Comparison of ENCODE assay signal across 1 cellular context in the genomic region with DNA sequence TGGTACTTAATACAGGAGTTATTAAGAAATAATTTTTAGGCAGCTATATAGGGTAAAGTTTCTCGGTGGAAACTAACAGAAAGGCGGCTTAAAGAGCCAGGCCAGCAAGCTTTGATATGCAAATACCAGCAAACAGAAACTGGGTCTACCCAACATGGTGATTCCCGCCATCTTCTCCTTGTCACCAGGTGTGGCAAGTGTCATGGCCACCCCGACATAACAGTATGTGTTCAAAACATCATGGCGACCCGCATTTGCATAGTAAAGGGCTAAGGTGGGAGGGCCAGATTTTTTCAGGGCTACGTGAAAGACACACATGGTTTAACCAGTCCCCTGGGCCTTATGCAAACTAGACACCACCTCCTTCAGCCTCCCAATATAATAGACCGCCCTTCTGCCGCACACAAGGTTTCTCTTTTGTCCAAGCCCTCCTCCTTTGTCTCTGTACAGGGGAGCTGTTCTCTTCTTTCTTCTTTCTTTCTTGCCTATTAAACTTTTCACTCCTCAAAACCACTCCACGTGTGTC.
TF ChIP-seq lines count a peak whose summit lies in the region.

No MANE protein-coding gene starts in this region.

TF ChIP-seq in GM12878, 131 proteins besides CTCF, POLR2A, EP300 and RAD21:
- TF ChIP-seq HDAC6 (IDR thresholded peaks at IDR 0.05; ENCODE audit: unreplicated experiment): no peak
- no peak for TF ChIP-seq TCF12 (IDR thresholded peaks at IDR 0.05; ENCODE audit: low read depth, low read length)
- TF ChIP-seq EED (IDR thresholded peaks at IDR 0.05; ENCODE audit: low read depth): no peak
- no peak for TF ChIP-seq ZNF217 (IDR thresholded peaks at IDR 0.05)
- TF ChIP-seq, protein P1, sequence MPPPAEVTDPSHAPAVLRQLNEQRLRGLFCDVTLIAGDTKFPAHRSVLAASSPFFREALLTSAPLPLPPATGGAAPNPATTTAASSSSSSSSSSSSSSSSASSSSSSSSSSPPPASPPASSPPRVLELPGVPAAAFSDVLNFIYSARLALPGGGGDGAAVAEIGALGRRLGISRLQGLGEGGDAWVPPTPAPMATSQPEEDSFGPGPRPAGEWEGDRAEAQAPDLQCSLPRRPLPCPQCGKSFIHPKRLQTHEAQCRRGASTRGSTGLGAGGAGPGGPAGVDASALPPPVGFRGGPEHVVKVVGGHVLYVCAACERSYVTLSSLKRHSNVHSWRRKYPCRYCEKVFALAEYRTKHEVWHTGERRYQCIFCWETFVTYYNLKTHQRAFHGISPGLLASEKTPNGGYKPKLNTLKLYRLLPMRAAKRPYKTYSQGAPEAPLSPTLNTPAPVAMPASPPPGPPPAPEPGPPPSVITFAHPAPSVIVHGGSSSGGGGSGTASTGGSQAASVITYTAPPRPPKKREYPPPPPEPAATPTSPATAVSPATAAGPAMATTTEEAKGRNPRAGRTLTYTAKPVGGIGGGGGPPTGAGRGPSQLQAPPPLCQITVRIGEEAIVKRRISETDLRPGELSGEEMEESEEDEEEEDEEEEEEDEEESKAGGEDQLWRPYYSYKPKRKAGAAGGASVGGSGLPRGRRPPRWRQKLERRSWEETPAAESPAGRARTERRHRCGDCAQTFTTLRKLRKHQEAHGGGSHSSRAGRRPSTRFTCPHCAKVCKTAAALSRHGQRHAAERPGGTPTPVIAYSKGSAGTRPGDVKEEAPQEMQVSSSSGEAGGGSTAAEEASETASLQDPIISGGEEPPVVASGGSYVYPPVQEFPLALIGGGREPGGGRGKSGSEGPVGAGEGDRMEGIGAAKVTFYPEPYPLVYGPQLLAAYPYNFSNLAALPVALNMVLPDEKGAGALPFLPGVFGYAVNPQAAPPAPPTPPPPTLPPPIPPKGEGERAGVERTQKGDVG (CRISPR knock-in tag; IDR thresholded peaks at IDR 0.05): no peak
- TF ChIP-seq DPF2 (IDR thresholded peaks at IDR 0.05): no peak
- no peak for TF ChIP-seq RFX5 (IDR thresholded peaks at IDR 0.05; ENCODE audit: low read depth, low read length)
- no peak for TF ChIP-seq PML (IDR thresholded peaks at IDR 0.05; ENCODE audit: low read length)
- TF ChIP-seq CBX5 (IDR thresholded peaks at IDR 0.05; ENCODE audit: low read depth): no peak
- no peak for TF ChIP-seq CBX3 (IDR thresholded peaks at IDR 0.05; ENCODE audit: borderline replicate concordance, low read depth)
- no peak for TF ChIP-seq IRF4 (IDR thresholded peaks at IDR 0.05; ENCODE audit: low read depth, low read length)
- TF ChIP-seq, protein P2, sequence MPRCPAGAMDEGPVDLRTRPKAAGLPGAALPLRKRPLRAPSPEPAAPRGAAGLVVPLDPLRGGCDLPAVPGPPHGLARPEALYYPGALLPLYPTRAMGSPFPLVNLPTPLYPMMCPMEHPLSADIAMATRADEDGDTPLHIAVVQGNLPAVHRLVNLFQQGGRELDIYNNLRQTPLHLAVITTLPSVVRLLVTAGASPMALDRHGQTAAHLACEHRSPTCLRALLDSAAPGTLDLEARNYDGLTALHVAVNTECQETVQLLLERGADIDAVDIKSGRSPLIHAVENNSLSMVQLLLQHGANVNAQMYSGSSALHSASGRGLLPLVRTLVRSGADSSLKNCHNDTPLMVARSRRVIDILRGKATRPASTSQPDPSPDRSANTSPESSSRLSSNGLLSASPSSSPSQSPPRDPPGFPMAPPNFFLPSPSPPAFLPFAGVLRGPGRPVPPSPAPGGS (IDR thresholded peaks at IDR 0.05; ENCODE audit: borderline replicate concordance, insufficient read depth, low read depth, low read length, poor library complexity, severe bottlenecking): no peak
